ENCODE assay signal across 16 cellular contexts in genomic region chr21:14071902-14072734, GRCh38.
DNase-seq lines count a peak whose midpoint lies in the region; ATAC-seq and TF ChIP-seq lines count a peak whose summit lies in the region.
"Had no signal": no experiment of that assay in that cellular context is flagged by ENCODE, and none has a peak within 500 bp of the region (broad histone marks: within the 10 kb centered on the region; RNA-seq: fewer than 3 reads in every experiment).

No MANE protein-coding gene starts in this region.

- H3K9ac ChIP-seq in endodermal cell (ENCODE audit: extremely low read depth, low read length, poor library complexity, severe bottlenecking) (no peak overlapping the region), neuronal stem cell (ENCODE audit: low read depth, low read length, poor library complexity) (no peak overlapping the region)
- H3K9ac ChIP-seq: BLaER1 treated with 17β-estradiol and CSF1 and Interleukin-3, amounts not matched to agents 10 nM and 100 nM; GM23248 had no signal

- no peak overlapping the region for H3K27ac Mint-ChIP-seq in activated CD8-positive, alpha-beta memory T cell treated with anti-CD3 and anti-CD28 coated beads, Interleukin-2, amount 10 ng/mL, durations not matched to agents 7 days and 5 days
- H3K27ac Mint-ChIP-seq in endodermal cell = no peak overlapping the region
- no peak overlapping the region for H3K27ac Mint-ChIP-seq in CD8-positive, alpha-beta T cell
- H3K27ac Mint-ChIP-seq: CD4-positive, CD25-positive, alpha-beta regulatory T cell had no signal

- H3K9me3 ChIP-seq in endodermal cell (ENCODE audit: control insufficient read depth, low read length) = peaks cover 22% of the 10 kb centered on the region
- H3K9me3 ChIP-seq in neuronal stem cell (replicated peaks in 1 of 2; ENCODE audit: control insufficient read depth in 2 of 2, insufficient read depth in 1 of 2, low read depth in 1 of 2, low read length in 2 of 2) = peaks cover 13 to 20% of the 10 kb centered on the region in 2 donors
- H3K9me3 ChIP-seq in CD8-positive, alpha-beta T cell (ENCODE audit: low read length) = no peaks in the 10 kb centered on the region

- CTCF ChIA-PET in activated CD8-positive, alpha-beta memory T cell treated with anti-CD3 and anti-CD28 coated beads, Interleukin-2, amount 10 ng/mL, durations not matched to agents 7 days and 5 days (lab: Charles Lee) = no interaction called here
- CTCF ChIA-PET in CD8-positive, alpha-beta T cell (lab: Charles Lee) = no interaction called here

- no peak overlapping the region for H2BK120ac ChIP-seq in neuronal stem cell (ENCODE audit: low read depth, low read length)

- peaks cover 5% of the 10 kb centered on the region for H3K4me1 Mint-ChIP-seq in activated CD8-positive, alpha-beta memory T cell treated with anti-CD3 and anti-CD28 coated beads, Interleukin-2, amount 10 ng/mL, durations not matched to agents 7 days and 5 days
- no peaks in the 10 kb centered on the region for H3K4me1 Mint-ChIP-seq in endodermal cell
- H3K4me1 Mint-ChIP-seq in CD8-positive, alpha-beta T cell (ENCODE audit: low read depth) = no peaks in the 10 kb centered on the region
- H3K4me1 Mint-ChIP-seq: CD4-positive, CD25-positive, alpha-beta regulatory T cell had no signal

- no peak overlapping the region for H3K4me3 ChIP-seq in endodermal cell (ENCODE audit: low read length)
- H3K4me3 ChIP-seq in neuronal stem cell (ENCODE audit: low read length in 2 of 2) = no peak overlapping the region
- H3K4me3 ChIP-seq in CD8-positive, alpha-beta T cell (ENCODE audit: low read depth, low read length) = no peak overlapping the region
- H3K4me3 ChIP-seq: BLaER1 treated with 17β-estradiol and CSF1 and Interleukin-3, amounts not matched to agents 10 nM and 100 nM; GM12878; GM23248 had no signal

- H3K23ac ChIP-seq in neuronal stem cell (ENCODE audit: low read depth, low read length, poor library complexity) = no peak overlapping the region

- no peak for ATAC-seq in activated CD8-positive, alpha-beta memory T cell treated with anti-CD3 and anti-CD28 coated beads, Interleukin-2, amount 10 ng/mL, durations not matched to agents 7 days and 5 days
- no peak for ATAC-seq in CD8-positive, alpha-beta T cell
- ATAC-seq: GM12878, HCT116 had no signal

- no peak overlapping the region for H2AFZ ChIP-seq in neuronal stem cell (ENCODE audit: low read length)
- H2AFZ ChIP-seq: GM23248 had no signal

- no peaks in the 10 kb centered on the region for H3K4me1 ChIP-seq in endodermal cell (ENCODE audit: control insufficient read depth, insufficient read depth, low read length)
- H3K4me1 ChIP-seq in neuronal stem cell (ENCODE audit: control insufficient read depth in 2 of 2, insufficient read depth in 1 of 2, low read depth in 1 of 2, low read length in 2 of 2) = no peaks in the 10 kb centered on the region
- H3K4me1 ChIP-seq in CD8-positive, alpha-beta T cell (ENCODE audit: insufficient read depth, low read length) = no peaks in the 10 kb centered on the region
- H3K4me1 ChIP-seq: BLaER1 treated with 17β-estradiol and CSF1 and Interleukin-3, amounts not matched to agents 10 nM and 100 nM had no signal

- H2BK5ac ChIP-seq in neuronal stem cell (ENCODE audit: low read length) = no peak overlapping the region

- H3K36me3 Mint-ChIP-seq in activated CD8-positive, alpha-beta memory T cell treated with anti-CD3 and anti-CD28 coated beads, Interleukin-2, amount 10 ng/mL, durations not matched to agents 7 days and 5 days = peaks cover 6% of the 10 kb centered on the region
- H3K36me3 Mint-ChIP-seq in endodermal cell (ENCODE audit: low read depth) = peaks cover 18% of the 10 kb centered on the region
- no peaks in the 10 kb centered on the region for H3K36me3 Mint-ChIP-seq in CD8-positive, alpha-beta T cell
- H3K36me3 Mint-ChIP-seq: CD4-positive, CD25-positive, alpha-beta regulatory T cell had no signal

- peaks cover 9% of the 10 kb centered on the region for H3K79me1 ChIP-seq in neuronal stem cell (ENCODE audit: low read depth, low read length)

- H2BK15ac ChIP-seq in neuronal stem cell (ENCODE audit: low read length) = no peak overlapping the region

- no peak overlapping the region for H3K4me2 ChIP-seq in neuronal stem cell (ENCODE audit: insufficient read depth, low read length, poor library complexity, severe bottlenecking)
- H3K4me2 ChIP-seq: BLaER1 treated with 17β-estradiol and CSF1 and Interleukin-3, amounts not matched to agents 10 nM and 100 nM had no signal

- H3K4ac ChIP-seq in neuronal stem cell (ENCODE audit: low read length) = no peak overlapping the region

- no peak overlapping the region for H3K27ac ChIP-seq in endodermal cell (ENCODE audit: low read depth, low read length)
- no peak overlapping the region for H3K27ac ChIP-seq in neuronal stem cell (replicated peaks; ENCODE audit: low read length)
- H3K27ac ChIP-seq in CD8-positive, alpha-beta T cell (ENCODE audit: low read depth, low read length) = no peak overlapping the region
- H3K27ac ChIP-seq: BLaER1 treated with 17β-estradiol and CSF1 and Interleukin-3, amounts not matched to agents 10 nM and 100 nM; GM23248 had no signal

- peak overlapping the region; percentile 41 for H2BK12ac ChIP-seq in neuronal stem cell (ENCODE audit: low read length)

- POLR2A ChIA-PET in CD8-positive, alpha-beta T cell (lab: Charles Lee) = no interaction called here

- peaks cover 11% of the 10 kb centered on the region for H3K9me3 Mint-ChIP-seq in activated CD8-positive, alpha-beta memory T cell treated with anti-CD3 and anti-CD28 coated beads, Interleukin-2, amount 10 ng/mL, durations not matched to agents 7 days and 5 days (ENCODE audit: low read depth)
- H3K9me3 Mint-ChIP-seq in endodermal cell = peaks cover 58% of the 10 kb centered on the region
- H3K9me3 Mint-ChIP-seq in CD8-positive, alpha-beta T cell = no peaks in the 10 kb centered on the region

- no peak overlapping the region for H2AK5ac ChIP-seq in neuronal stem cell (ENCODE audit: low read depth, low read length)

- no peaks in the 10 kb centered on the region for H3K27me3 Mint-ChIP-seq in activated CD8-positive, alpha-beta memory T cell treated with anti-CD3 and anti-CD28 coated beads, Interleukin-2, amount 10 ng/mL, durations not matched to agents 7 days and 5 days
- no peaks in the 10 kb centered on the region for H3K27me3 Mint-ChIP-seq in endodermal cell (ENCODE audit: insufficient read depth)
- no peaks in the 10 kb centered on the region for H3K27me3 Mint-ChIP-seq in CD8-positive, alpha-beta T cell (ENCODE audit: low read depth)
- H3K27me3 Mint-ChIP-seq: CD4-positive, CD25-positive, alpha-beta regulatory T cell had no signal

- WGBS in endodermal cell (ENCODE audit: insufficient coverage in 1 of 2, insufficient read length in 1 of 2), 2 experiments = 93 to 97% methylated on average over 6 to 44 of the region's 44 CpGs
- no CpG with 5 or more reads among the region's 44 CpGs for WGBS in neuronal stem cell (ENCODE audit: extremely low coverage in 2 of 2, insufficient read length in 2 of 2, insufficient replicate concordance in 1 of 2), 2 donors

- no peaks in the 10 kb centered on the region for H3K27me3 ChIP-seq in endodermal cell (ENCODE audit: control insufficient read depth, insufficient read depth, low read length, poor library complexity, severe bottlenecking)
- H3K27me3 ChIP-seq in neuronal stem cell (ENCODE audit: control insufficient read depth in 3 of 3, insufficient read depth in 3 of 3, low read depth in 1 of 3, low read length in 3 of 3) = no peaks in the 10 kb centered on the region
- no peaks in the 10 kb centered on the region for H3K27me3 ChIP-seq in CD8-positive, alpha-beta T cell (ENCODE audit: insufficient read depth, low read length)
- H3K27me3 ChIP-seq: BLaER1 treated with 17β-estradiol and CSF1 and Interleukin-3, amounts not matched to agents 10 nM and 100 nM had no signal

- TF ChIP-seq CTCF in endodermal cell (conservative IDR thresholded peaks at IDR 0.05) = no peak
- TF ChIP-seq CTCF in CD8-positive, alpha-beta T cell (IDR thresholded peaks at IDR 0.05) = no peak

- H4K8ac ChIP-seq in neuronal stem cell (ENCODE audit: low read depth, low read length) = peak overlapping the region; percentile 17

- intact Hi-C loops in CD8-positive, alpha-beta T cell (cut with DNase I, micrococcal nuclease) = no loop called here

- H3K4me3 Mint-ChIP-seq in activated CD8-positive, alpha-beta memory T cell treated with anti-CD3 and anti-CD28 coated beads, Interleukin-2, amount 10 ng/mL, durations not matched to agents 7 days and 5 days = no peak overlapping the region
- no peak overlapping the region for H3K4me3 Mint-ChIP-seq in endodermal cell
- no peak overlapping the region for H3K4me3 Mint-ChIP-seq in CD8-positive, alpha-beta T cell
- H3K4me3 Mint-ChIP-seq: CD4-positive, CD25-positive, alpha-beta regulatory T cell had no signal

- peak; percentile 7 for DNase-seq in activated CD8-positive, alpha-beta memory T cell treated with anti-CD3 and anti-CD28 coated beads for 24 hours
- no peak for DNase-seq in activated CD8-positive, alpha-beta memory T cell treated with anti-CD3 and anti-CD28 coated beads, Interleukin-2, amount 10 ng/mL, durations not matched to agents 7 days and 5 days
- DNase-seq in endodermal cell = peak; percentile 26
- no peak for DNase-seq in neuronal stem cell (ENCODE audit: low spot score)
- no peak for DNase-seq in occipital lobe (lab: John Stamatoyannopoulos, UW)
- no peak for DNase-seq in stimulated activated CD4-positive, alpha-beta T cell treated with anti-CD3 and anti-CD28 coated beads, Interleukin-4, amount 100 ng/mL, for 4 hours
- DNase-seq in CD8-positive, alpha-beta T cell = no peak
- DNase-seq: 8988T; AML-193; Calu3; CD4-positive, CD25-positive, alpha-beta regulatory T cell; DMS 273 treated with DMSO at 0.1 percent for 48 hours; GM23248 had no signal

- peak overlapping the region; percentile 38 for H3K14ac ChIP-seq in neuronal stem cell (ENCODE audit: low read length)

- H3K18ac ChIP-seq in neuronal stem cell (ENCODE audit: low read length) = no peak overlapping the region

- peaks cover 22% of the 10 kb centered on the region for H3K36me3 ChIP-seq in endodermal cell (ENCODE audit: control insufficient read depth, insufficient read depth, low read length)
- peaks cover 12 to 41% of the 10 kb centered on the region in 2 donors for H3K36me3 ChIP-seq in neuronal stem cell (replicated peaks in 1 of 2; ENCODE audit: control insufficient read depth in 2 of 2, insufficient read depth in 2 of 2, low read length in 2 of 2)
- no peaks in the 10 kb centered on the region for H3K36me3 ChIP-seq in CD8-positive, alpha-beta T cell (ENCODE audit: insufficient read depth, low read length)

- no peak overlapping the region for H4K91ac ChIP-seq in neuronal stem cell (ENCODE audit: low read depth, low read length, poor library complexity)

Comparison
In these comparisons a context has a peak if more than half of its experiments do, and no peak if none do; other contexts are left out.
1. DNase-seq: peak in activated CD8-positive, alpha-beta memory T cell treated with anti-CD3 and anti-CD28 coated beads for 24 hours (single experiment) and endodermal cell (single experiment); none in activated CD8-positive, alpha-beta memory T cell treated with anti-CD3 and anti-CD28 coated beads, Interleukin-2, amount 10 ng/mL, durations not matched to agents 7 days and 5 days (single experiment), neuronal stem cell (single experiment), occipital lobe (single experiment), stimulated activated CD4-positive, alpha-beta T cell treated with anti-CD3 and anti-CD28 coated beads, Interleukin-4, amount 100 ng/mL, for 4 hours (0 of 2) and CD8-positive, alpha-beta T cell (0 of 7).